Comparison of ENCODE assay signal across 12 cellular contexts in genomic region chr12:105920161-105920684, GRCh38.
A peak's percentile ranks its signal among the peaks of the same experiment; 100 is the strongest.
DNase-seq lines count a peak whose midpoint lies in the region; ATAC-seq, FAIRE-seq and TF ChIP-seq lines count a peak whose summit lies in the region.
"Had no signal": no experiment of that assay in that cellular context is flagged by ENCODE, and none has a peak within 500 bp of the region (broad histone marks: within the 10 kb centered on the region; RNA-seq: fewer than 3 reads in every experiment).

No MANE protein-coding gene starts in this region.

- TF ChIP-seq EP300 in K562 (IDR thresholded peaks at IDR 0.05; ENCODE audit: low read length): no peak

- H3K27me3 ChIP-seq in K562 (ENCODE audit: control insufficient read depth in 2 of 2, insufficient read depth in 2 of 2, low read length in 2 of 2): no peaks in the 10 kb centered on the region
- no peaks in the 10 kb centered on the region for H3K27me3 ChIP-seq in right atrium auricular region
- H3K27me3 ChIP-seq in body of pancreas: no peaks in the 10 kb centered on the region
- H3K27me3 ChIP-seq: esophagus muscularis mucosa had no signal

- H3K9ac ChIP-seq in K562 (ENCODE audit: insufficient read depth in 1 of 2, low read depth in 2 of 2, low read length in 2 of 2): no peak overlapping the region

- H3K4me1 ChIP-seq in K562 (replicated peaks in 1 of 2; ENCODE audit: control insufficient read depth in 2 of 2, insufficient read depth in 2 of 2, low read length in 2 of 2): no peaks in the 10 kb centered on the region
- H3K4me1 ChIP-seq in right atrium auricular region: peaks cover 0 to 19% of the 10 kb centered on the region in 2 donors
- H3K4me1 ChIP-seq in body of pancreas: no peaks in the 10 kb centered on the region

- intact Hi-C loops in K562 (cut with micrococcal nuclease) (no loop called here), body of pancreas (cut with DNase I) (no loop called here)

- no peaks in the 10 kb centered on the region for H3K79me2 ChIP-seq in K562 (ENCODE audit: control insufficient read depth, insufficient read depth, low read length)

- TF ChIP-seq POLR2A in K562 (conservative IDR thresholded peaks at IDR 0.05): no peak
- no peak for TF ChIP-seq POLR2A in body of pancreas (IDR thresholded peaks at IDR 0.05)

- 9% methylated on average over 4 of the region's 4 CpGs for WGBS in K562 (ENCODE audit: insufficient coverage, low coverage, missing lambda C conversion rate)
- 53 to 56% methylated on average over 4 of the region's 4 CpGs for WGBS in body of pancreas, 2 donors

- in situ Hi-C loops in K562 (cut with MboI): no loop called here

- no peaks in the 10 kb centered on the region for H4K20me1 ChIP-seq in K562 (replicated peaks; ENCODE audit: control insufficient read depth, insufficient read depth, low read length)

- H3K27ac ChIP-seq in K562 (ENCODE audit: extremely low read depth, low read depth, low read length): no peak overlapping the region
- H3K27ac ChIP-seq in right atrium auricular region: peak overlapping the region; percentile 60 to 87
- H3K27ac ChIP-seq in temporal lobe (ENCODE audit: low read depth, low read length): peak overlapping the region; percentile 0
- no peak overlapping the region for H3K27ac ChIP-seq in body of pancreas
- H3K27ac ChIP-seq: esophagus muscularis mucosa had no signal

- H3K4me3 ChIP-seq in K562 (no peak overlapping the region), right atrium auricular region (no peak overlapping the region), body of pancreas (no peak overlapping the region)
- H3K4me3 ChIP-seq: esophagus muscularis mucosa had no signal

- POLR2A ChIA-PET in K562 (lab: Yijun Ruan, JAX): interaction anchor here (0.7 to 1.0 kb wide), 2 partner anchors 11 kb away, joined by 3 read pairs; no protein-coding TSS in a partner anchor

- H3K9me1 ChIP-seq in K562 (ENCODE audit: control insufficient read depth, insufficient read depth, low read length): no peaks in the 10 kb centered on the region

- H3K36me3 ChIP-seq in K562 (ENCODE audit: control insufficient read depth, insufficient read depth, low read length) (no peaks in the 10 kb centered on the region), right atrium auricular region (no peaks in the 10 kb centered on the region), body of pancreas (replicated peaks in 1 of 2; ENCODE audit: insufficient read depth in 1 of 2, low read depth in 2 of 2) (no peaks in the 10 kb centered on the region)
- H3K36me3 ChIP-seq: esophagus muscularis mucosa had no signal

- FAIRE-seq in K562 (lab: Jason Lieb, UNC): no peak
- FAIRE-seq: islet of Langerhans, RCC 7860 had no signal

- H3K4me2 ChIP-seq in K562 (ENCODE audit: insufficient read depth, low read length): no peak overlapping the region

- no peaks in the 10 kb centered on the region for H3K9me3 ChIP-seq in K562 (replicated peaks; ENCODE audit: control insufficient read depth, insufficient read depth, low read depth, low read length)
- H3K9me3 ChIP-seq in right atrium auricular region: no peaks in the 10 kb centered on the region
- H3K9me3 ChIP-seq in body of pancreas: no peaks in the 10 kb centered on the region
- H3K9me3 ChIP-seq: esophagus muscularis mucosa had no signal

- H2AFZ ChIP-seq in K562 (ENCODE audit: low read depth, low read length): no peak overlapping the region

- TF ChIP-seq RAD21 in K562 (CRISPR knock-in tag; conservative IDR thresholded peaks at IDR 0.05 in 1 of 2, IDR thresholded peaks at IDR 0.05 in 1 of 2): no peak

- DNase-seq in NCI-H2171 (lab: John Stamatoyannopoulos, UW) (peak; percentile 63), K562 (ENCODE audit: extremely low read depth in 1 of 4, low spot score in 3 of 4) (peak in 1 of 4 experiments; percentile 34), right atrium auricular region (ENCODE audit: low spot score) (no peak), ecto neural progenitor cell (ENCODE audit: low spot score) (no peak), body of pancreas (no peak)
- DNase-seq: activated CD8-positive, alpha-beta memory T cell treated with anti-CD3 and anti-CD28 coated beads, Interleukin-2, amount 50 U/mL, for 48 hours; Calu3 had no signal

- BruUV-seq in K562 (replicated peaks; lab: Mats Ljungman, UMichigan): no TSS peak

- CTCF ChIA-PET in K562 (lab: Yijun Ruan, JAX; ENCODE audit: low intra/inter-chr PET ratio): interaction anchor here (0.6 kb wide), 1 partner anchor 1208 kb away, joined by 3 read pairs; no protein-coding TSS in a partner anchor

- peak; percentile 60 for ATAC-seq in K562
- ATAC-seq in GM21786 (IDR thresholded peaks at IDR 0.05; ENCODE audit: unreplicated experiment): no peak
- no peak for ATAC-seq in body of pancreas

- TF ChIP-seq CTCF in K562 (IDR thresholded peaks at IDR 0.05 in 2 of 3, conservative IDR thresholded peaks at IDR 0.05 in 1 of 3; ENCODE audit: insufficient read depth in 2 of 3, low read depth in 1 of 3, low read length in 3 of 3) (no peak), right atrium auricular region (IDR thresholded peaks at IDR 0.05) (no peak), body of pancreas (IDR thresholded peaks at IDR 0.05) (no peak)

TF ChIP-seq in K562, 482 proteins besides CTCF, POLR2A, EP300 and RAD21 (continues in another document):
- no peak for TF ChIP-seq ZNF354B (CRISPR knock-in tag; IDR thresholded peaks at IDR 0.05)
- peak; percentile 51; the same call in 1 of the 2 replicates for TF ChIP-seq NCOR1 (IDR thresholded peaks at IDR 0.05)
- no peak for TF ChIP-seq ID3 (CRISPR knock-in tag; IDR thresholded peaks at IDR 0.05)
- no peak for TF ChIP-seq ID3 (tag; IDR thresholded peaks at IDR 0.05)
- TF ChIP-seq RREB1 (CRISPR knock-in tag; IDR thresholded peaks at IDR 0.05): 0 out of 2 replicates have a peak, but pooled peaks have one; percentile 17
- no peak for TF ChIP-seq GATAD2A (IDR thresholded peaks at IDR 0.05)
- TF ChIP-seq ARHGAP35 (IDR thresholded peaks at IDR 0.05; ENCODE audit: partially characterized antibody): no peak
- TF ChIP-seq ZNF282 (CRISPR knock-in tag; IDR thresholded peaks at IDR 0.05): no peak
- TF ChIP-seq CBFA2T3 (IDR thresholded peaks at IDR 0.05): peak; percentile 71
- TF ChIP-seq ZNF263 (CRISPR knock-in tag; IDR thresholded peaks at IDR 0.05; ENCODE audit: borderline replicate concordance): no peak
- TF ChIP-seq VEZF1 (CRISPR knock-in tag; IDR thresholded peaks at IDR 0.05): peak; percentile 15; the same call in 1 of the 2 replicates

Comparison
In these comparisons a context has a peak if more than half of its experiments do, and no peak if none do; other contexts are left out.
1. H3K27ac ChIP-seq: peak in right atrium auricular region (2 of 2) and temporal lobe (single experiment); none in K562 (single experiment) and body of pancreas (0 of 4).